10 cellular contexts compared by ENCODE assay signal in genomic region chr9:82021198-82021597, GRCh38. TPM values are rescaled to one million over a fixed set of nuclear protein-coding genes. Genes with fewer than 3 reads are reported as not detected.
A peak's percentile ranks its signal among the peaks of the same experiment; 100 is the strongest.
DNase-seq lines count a peak whose midpoint lies in the region; TF ChIP-seq lines count a peak whose summit lies in the region.
"Had no signal": no experiment of that assay in that cellular context is flagged by ENCODE, and none has a peak within 500 bp of the region (broad histone marks: within the 10 kb centered on the region; RNA-seq: fewer than 3 reads in every experiment).

No MANE protein-coding gene starts in this region.

- no peak overlapping the region for H3K4me2 ChIP-seq in Karpas-422 (ENCODE audit: low read depth, low read length, poor library complexity, severe bottlenecking)

- no peak overlapping the region for H3K9ac ChIP-seq in Karpas-422 (ENCODE audit: low read length)

- no peaks in the 10 kb centered on the region for H3K27me3 Mint-ChIP-seq in type B pancreatic cell

- H3K36me3 Mint-ChIP-seq in type B pancreatic cell, result no peaks in the 10 kb centered on the region

- H3K79me2 ChIP-seq in Karpas-422 (ENCODE audit: low read length), result no peaks in the 10 kb centered on the region

- peaks cover 22% of the 10 kb centered on the region for H3K9me3 ChIP-seq in Karpas-422 (ENCODE audit: low read length)

- no peaks in the 10 kb centered on the region for H3K27me3 ChIP-seq in Karpas-422 (ENCODE audit: low read length)

- no peak for TF ChIP-seq CTCF in type B pancreatic cell (conservative IDR thresholded peaks at IDR 0.05)

- peak; percentile 19 for DNase-seq in NCI-H2196 (lab: John Stamatoyannopoulos, UW; ENCODE audit: unreplicated experiment)
- DNase-seq in NCI-H2196 treated with DMSO at 0.1 percent for 48 hours (lab: John Stamatoyannopoulos, UW; ENCODE audit: unreplicated experiment), result no peak
- DNase-seq in amniotic stem cell (lab: John Stamatoyannopoulos, UW), result peak; percentile 28
- peak; percentile 98 for DNase-seq in iris pigment epithelial cell (ENCODE audit: low read depth)
- DNase-seq in type B pancreatic cell (ENCODE audit: extremely low spot score, unreplicated experiment), result no peak
- no peak for DNase-seq in SW480 (ENCODE audit: low spot score)
- DNase-seq in Karpas-422, result no peak
- no peak for DNase-seq in NCI-H1105 treated with DMSO at 0.1 percent for 48 hours (lab: John Stamatoyannopoulos, UW)
- DNase-seq: naive thymus-derived CD8-positive, alpha-beta T cell had no signal

- no peak overlapping the region for H3K4me3 Mint-ChIP-seq in type B pancreatic cell
- H3K4me3 Mint-ChIP-seq: naive thymus-derived CD8-positive, alpha-beta T cell had no signal

- no peak overlapping the region for H3K27ac ChIP-seq in Karpas-422 (ENCODE audit: low read length)

- no peak overlapping the region for H3K4me3 ChIP-seq in Karpas-422 (ENCODE audit: low read length)

- H4K20me1 ChIP-seq in Karpas-422 (ENCODE audit: insufficient read depth, low read depth, low read length), result no peaks in the 10 kb centered on the region

- H3K36me3 ChIP-seq in Karpas-422 (ENCODE audit: insufficient read depth, low read length), result no peaks in the 10 kb centered on the region

- peaks cover 6% of the 10 kb centered on the region for H3K9me3 Mint-ChIP-seq in type B pancreatic cell

- H3K4me1 ChIP-seq in Karpas-422 (ENCODE audit: low read length), result no peaks in the 10 kb centered on the region

- peaks cover 14% of the 10 kb centered on the region for H3K4me1 Mint-ChIP-seq in type B pancreatic cell (ENCODE audit: unreplicated experiment)

- H3K9me2 ChIP-seq in Karpas-422 (replicated peaks; ENCODE audit: insufficient read depth, low read length), result no peaks in the 10 kb centered on the region

- peak overlapping the region; percentile 69 for H3K27ac Mint-ChIP-seq in type B pancreatic cell
- H3K27ac Mint-ChIP-seq: naive thymus-derived CD8-positive, alpha-beta T cell had no signal

- no peak overlapping the region for H2AFZ ChIP-seq in Karpas-422 (ENCODE audit: low read length)

RNA-seq across cellular contexts. Expression of gene SPATA31D1, which starts 32.6 kb away (rescaled TPM):
- total RNA-seq in type B pancreatic cell (ENCODE audit: low replicate concordance), result not detected in 2 replicates
- total RNA-seq in Karpas-422 (2014; rRNA removed; shearing (Covaris generic); ENCODE audit: low replicate concordance), result not detected in 2 replicates
- total RNA-seq: frontal cortex; naive thymus-derived CD8-positive, alpha-beta T cell had no signal

Comparison
In these comparisons a context has a peak if more than half of its experiments do, and no peak if none do; other contexts are left out.
1. DNase-seq: peak in NCI-H2196 (single experiment), amniotic stem cell (single experiment) and iris pigment epithelial cell (single experiment); none in NCI-H2196 treated with DMSO at 0.1 percent for 48 hours (single experiment), type B pancreatic cell (single experiment), SW480 (single experiment), Karpas-422 (single experiment) and NCI-H1105 treated with DMSO at 0.1 percent for 48 hours (single experiment).